Comparison of ENCODE assay signal across 1 cellular context in the genomic region with DNA sequence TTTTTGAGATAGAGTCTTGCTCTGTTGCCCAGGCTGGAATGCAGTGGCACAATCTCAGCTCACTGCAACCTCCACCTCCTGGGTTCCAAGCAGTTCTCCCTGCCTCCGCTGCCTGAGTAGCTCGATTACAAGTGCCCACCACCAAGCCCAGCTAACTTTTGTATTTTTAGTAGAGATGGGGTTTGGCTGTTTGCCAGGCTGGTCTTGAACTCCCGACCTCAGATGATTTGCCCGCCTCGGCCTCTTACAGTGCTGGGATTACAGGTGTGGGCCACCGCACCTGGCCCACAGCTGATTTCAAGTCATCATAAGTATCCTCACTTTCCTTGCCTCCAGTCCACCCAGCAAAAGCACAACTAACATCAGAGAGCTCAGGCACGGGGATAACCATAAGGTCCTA. TPM values are rescaled to one million over a fixed set of nuclear protein-coding genes. Genes with fewer than 3 reads are reported as not detected.
"Had no signal": no experiment of that assay in that cellular context is flagged by ENCODE, and none has a peak within 500 bp of the region (broad histone marks: within the 10 kb centered on the region; RNA-seq: fewer than 3 reads in every experiment).

No MANE protein-coding gene starts in this region.

RNA-seq across cellular contexts. Expression of a gene that starts 23.1 kb away (rescaled TPM):
- total RNA-seq: NCI-H460 had no signal
